In the genomic region with DNA sequence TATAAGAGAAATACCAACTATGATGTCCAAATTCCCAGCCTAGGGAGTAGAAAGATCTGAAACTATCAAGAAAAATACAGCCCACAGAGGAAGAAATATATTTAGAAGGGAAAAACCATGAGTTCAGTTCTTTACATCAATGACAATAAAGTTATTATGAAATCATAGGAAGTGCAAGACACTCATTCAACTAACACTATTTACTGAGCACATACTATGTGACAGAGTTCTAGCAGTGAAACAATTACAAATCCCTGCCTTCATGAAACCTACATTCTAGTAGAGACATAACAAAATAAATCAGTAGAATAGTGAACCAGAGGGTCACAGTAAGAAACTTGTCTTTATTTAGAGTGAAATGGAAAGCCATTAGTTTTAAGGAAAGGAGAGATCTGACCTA, we compare ENCODE assay signal across 27 cellular contexts. TPM values are rescaled to one million over a fixed set of nuclear protein-coding genes. Genes with fewer than 3 reads are reported as not detected.
"Had no signal": no experiment of that assay in that cellular context is flagged by ENCODE, and none has a peak within 500 bp of the region (broad histone marks: within the 10 kb centered on the region; RNA-seq: fewer than 3 reads in every experiment).

No MANE protein-coding gene starts in this region.

- H3K9me3 ChIP-seq: upper lobe of left lung had no signal

- DNase-seq: activated CD8-positive, alpha-beta memory T cell treated with anti-CD3 and anti-CD28 coated beads for 24 hours; activated CD8-positive, alpha-beta memory T cell treated with anti-CD3 and anti-CD28 coated beads, Interleukin-2, amount 50 U/mL, for 4 hours; activated naive CD4-positive, alpha-beta T cell; activated naive CD8-positive, alpha-beta T cell treated with anti-CD3 and anti-CD28 coated beads for 36 hours; activated T-cell treated with anti-CD3 and anti-CD28 coated beads, Interleukin-2, amount 50 U/mL, for 24 hours; central memory CD4-positive, alpha-beta T cell; dermis blood vessel endothelial cell; effector memory CD4-positive, alpha-beta T cell; foreskin melanocyte; immature natural killer cell; nephron progenitor cell; occipital lobe; stimulated activated CD4-positive, alpha-beta T cell treated with anti-CD3 and anti-CD28 coated beads, Interleukin-12 subunit alpha, Interleukin-12 subunit beta, amount 100 ng/mL, for 4 hours; stimulated activated CD4-positive, alpha-beta T cell treated with anti-CD3 and anti-CD28 coated beads, Interleukin-4, amount 100 ng/mL, for 4 hours; stimulated activated naive CD8-positive, alpha-beta T cell treated with anti-CD3 and anti-CD28 coated beads, Interleukin-15, Interleukin-2, amounts not matched to agents 100 U/mL and 50 U/mL, for 24 hours; T-helper 1 cell; upper lobe of left lung had no signal

- H3K4me3 ChIP-seq: hepatocyte, upper lobe of left lung had no signal

- H2AFZ ChIP-seq: hepatocyte had no signal

- ATAC-seq: activated T-helper 17 cell treated with anti-CD3 and anti-CD28 coated beads, Interleukin-2, amount 50 U/mL, for 72 hours; esophagus mucosa; stimulated activated naive CD8-positive, alpha-beta T cell treated with anti-CD3 and anti-CD28 coated beads, Interleukin-15, Interleukin-2, amounts not matched to agents 100 U/mL and 50 U/mL, for 24 hours had no signal

- H3K27me3 ChIP-seq: hepatocyte, upper lobe of left lung had no signal

- H3K27ac ChIP-seq: hepatocyte, upper lobe of left lung had no signal

RNA-seq across cellular contexts. Expression of a gene that starts 21.1 kb away (rescaled TPM):
- total RNA-seq: endothelial cell of umbilical vein, esophagus mucosa had no signal
- polyA plus RNA-seq: immature natural killer cell had no signal

RNA-seq across cellular contexts. Expression of a gene that starts 46.1 kb away (rescaled TPM):
- total RNA-seq: activated naive CD8-positive, alpha-beta T cell treated with anti-CD3 and anti-CD28 coated beads for 36 hours; activated T-helper 17 cell treated with anti-CD3 and anti-CD28 coated beads, Interleukin-2, amount 50 U/mL, for 72 hours; astrocyte; dermis blood vessel endothelial cell; endothelial cell of umbilical vein; esophagus mucosa; hepatocyte; kidney epithelial cell; liver; mononuclear cell; occipital lobe; progenitor cell of endocrine pancreas; subcutaneous adipose tissue; upper lobe of left lung had no signal
- polyA plus RNA-seq: endothelial cell of umbilical vein, hepatocyte, immature natural killer cell, liver had no signal
